ENCODE assay signal across 13 cellular contexts in the genomic region with DNA sequence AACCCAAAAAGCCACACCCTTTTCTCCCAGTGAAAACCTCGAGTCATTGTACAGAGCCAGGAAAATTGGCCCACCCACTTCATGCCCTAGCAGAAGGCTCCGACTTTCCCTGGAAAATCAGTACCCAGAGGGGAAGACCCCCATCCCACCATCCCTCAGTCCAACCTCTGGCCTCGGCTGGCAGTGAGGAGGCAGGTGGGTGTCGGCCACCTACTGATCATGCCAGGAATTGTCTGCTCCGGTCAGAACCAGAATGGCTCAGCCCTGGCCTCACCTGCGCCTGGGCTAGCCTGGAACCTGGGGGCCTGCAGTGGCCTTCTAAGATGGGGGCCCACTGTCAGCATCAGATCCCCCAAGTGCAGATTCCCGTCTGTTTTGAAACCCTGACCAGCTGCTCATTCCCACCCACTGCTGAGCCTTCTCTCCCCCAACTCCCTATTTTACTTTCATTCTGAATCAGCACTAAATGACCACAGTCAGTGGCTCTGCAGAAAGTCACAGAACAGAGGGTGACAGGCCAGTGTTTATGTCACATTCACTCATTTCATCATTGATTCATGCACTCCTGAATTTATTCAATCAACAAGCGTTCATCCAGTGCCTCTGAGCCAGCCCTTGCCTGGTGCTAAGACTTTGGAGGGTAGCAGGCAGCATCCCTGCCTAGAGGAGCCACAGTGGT. TPM values are rescaled to one million over a fixed set of nuclear protein-coding genes. Genes with fewer than 3 reads are reported as not detected.
DNase-seq lines count a peak whose midpoint lies in the region; ATAC-seq, FAIRE-seq and TF ChIP-seq lines count a peak whose summit lies in the region.
"Had no signal": no experiment of that assay in that cellular context is flagged by ENCODE, and none has a peak within 500 bp of the region (broad histone marks: within the 10 kb centered on the region; RNA-seq: fewer than 3 reads in every experiment).

No MANE protein-coding gene starts in this region.

- no peak for TF ChIP-seq POLR2A in A549 (IDR thresholded peaks at IDR 0.05; ENCODE audit: low read length)
- no peak for TF ChIP-seq POLR2A in suprapubic skin (IDR thresholded peaks at IDR 0.05)

- no peak overlapping the region for H3K4me3 Mint-ChIP-seq in GM23338
- no peak overlapping the region for H3K4me3 Mint-ChIP-seq in immature natural killer cell

- no peaks in the 10 kb centered on the region for H3K36me3 ChIP-seq in GM23338 (ENCODE audit: insufficient read depth)
- H3K36me3 ChIP-seq in suprapubic skin = no peaks in the 10 kb centered on the region

- H3K27me3 ChIP-seq in GM23338 (ENCODE audit: insufficient read depth) (no peaks in the 10 kb centered on the region), foreskin keratinocyte (peaks cover 14% of the 10 kb centered on the region), suprapubic skin (peaks cover 7% of the 10 kb centered on the region)

- H3K27ac Mint-ChIP-seq in GM23338 (no peak overlapping the region), immature natural killer cell (no peak overlapping the region)
- H3K27ac Mint-ChIP-seq: CD4-positive, CD25-positive, alpha-beta regulatory T cell had no signal

- no peak for TF ChIP-seq EP300 in A549 (IDR thresholded peaks at IDR 0.05)
- TF ChIP-seq EP300 in suprapubic skin (IDR thresholded peaks at IDR 0.05) = no peak

- no peaks in the 10 kb centered on the region for H4K20me1 ChIP-seq in GM23338 (replicated peaks; ENCODE audit: insufficient read depth)

- peaks cover 8% of the 10 kb centered on the region; the same call in 1 of the 3 replicates for H3K4me1 Mint-ChIP-seq in GM23338
- peaks cover 0 to 4% of the 10 kb centered on the region in 2 donors for H3K4me1 Mint-ChIP-seq in immature natural killer cell

- FAIRE-seq in A549 (lab: Jason Lieb, UNC) = no peak
- no peak for FAIRE-seq in urothelium cell line (lab: Jason Lieb, UNC)
- FAIRE-seq: A204.1, H1 had no signal

- ATAC-seq in A549 (peak; percentile 41 to 47; a peak in 2 of 6 replicates), GM23338 (peak; percentile 26), foreskin keratinocyte (no peak)

- TF ChIP-seq RAD21 in A549 (conservative IDR thresholded peaks at IDR 0.05 in 1 of 2, IDR thresholded peaks at IDR 0.05 in 1 of 2) = no peak

- no peaks in the 10 kb centered on the region for H3K9me3 ChIP-seq in A549
- no peaks in the 10 kb centered on the region for H3K9me3 ChIP-seq in suprapubic skin

- DNase-seq in A549 (ENCODE audit: low read depth in 1 of 2, low spot score in 1 of 2) (no peak), GM23338 (ENCODE audit: low spot score) (peak; percentile 13), astrocyte of the cerebellum (ENCODE audit: low read depth) (no peak), foreskin keratinocyte (no peak), urothelium cell line (ENCODE audit: low spot score) (no peak), immature natural killer cell (no peak), GM03348 (ENCODE audit: low spot score) (no peak), suprapubic skin (ENCODE audit: low spot score in 2 of 2) (no peak)

- H3K27ac ChIP-seq in A549 = no peak overlapping the region
- no peak overlapping the region for H3K27ac ChIP-seq in GM23338 (ENCODE audit: low read depth)
- H3K27ac ChIP-seq in foreskin keratinocyte = no peak overlapping the region
- H3K27ac ChIP-seq in suprapubic skin = no peak overlapping the region

- H3K27me3 Mint-ChIP-seq in GM23338 (ENCODE audit: insufficient read depth, low read depth, poor library complexity) = peaks cover 9% of the 10 kb centered on the region
- peaks cover 0 to 11% (median 5%) of the 10 kb centered on the region in 3 donors for H3K27me3 Mint-ChIP-seq in immature natural killer cell (ENCODE audit: low read depth in 3 of 3)

- no peak overlapping the region for H3K4me3 ChIP-seq in A549
- H3K4me3 ChIP-seq in GM23338 = no peak overlapping the region
- no peak overlapping the region for H3K4me3 ChIP-seq in astrocyte of the cerebellum (ENCODE audit: low read depth, low read length)
- no peak overlapping the region for H3K4me3 ChIP-seq in suprapubic skin

- no peaks in the 10 kb centered on the region for H3K9me2 ChIP-seq in GM23338 (ENCODE audit: insufficient read depth)

- no peaks in the 10 kb centered on the region for H3K36me3 Mint-ChIP-seq in GM23338 (ENCODE audit: low read depth)
- H3K36me3 Mint-ChIP-seq in immature natural killer cell = no peaks in the 10 kb centered on the region
- H3K36me3 Mint-ChIP-seq: CD4-positive, CD25-positive, alpha-beta regulatory T cell had no signal

- WGBS in A549 (ENCODE audit: missing lambda C conversion rate) = 24% methylated on average over 8 of the region's 8 CpGs
- WGBS in suprapubic skin = 74% methylated on average over 6 of the region's 8 CpGs

- POLR2A ChIA-PET in A549 (lab: Yijun Ruan, JAX) = interaction anchor here (1.1 kb wide), 1 partner anchor 212 kb away, joined by 3 read pairs; no protein-coding TSS in a partner anchor

- CTCF ChIA-PET in A549 (lab: Yijun Ruan, JAX) = interaction anchor here (0.5 to 13.2 kb wide), 33 partner anchors 8 to 979 kb away, joined by 3 to 731 read pairs (median 6); a partner anchor contains a TSS

- TF ChIP-seq CTCF in A549 (IDR thresholded peaks at IDR 0.05) (no peak), GM23338 (conservative IDR thresholded peaks at IDR 0.05; ENCODE audit: low read depth in 2 of 2) (0 out of 4 replicates have a peak, but pooled peaks of 1 of the 2 experiments have one; percentile 6), astrocyte of the cerebellum (IDR thresholded peaks at IDR 0.05; ENCODE audit: low read depth, low read length, missing control alignments) (peak; percentile 3), foreskin keratinocyte (conservative IDR thresholded peaks at IDR 0.05) (peak; percentile 3), suprapubic skin (IDR thresholded peaks at IDR 0.05) (no peak)

- no peaks in the 10 kb centered on the region for H3F3A ChIP-seq in GM23338 (replicated peaks; ENCODE audit: low read depth)

- in situ Hi-C loops in astrocyte of the cerebellum (cut with HindIII; ENCODE audit: low sequenced_read_pairs) = no loop called here

- H2AFZ ChIP-seq in GM23338 = no peak overlapping the region

- H3K79me2 ChIP-seq in GM23338 (replicated peaks; ENCODE audit: insufficient read depth) = no peaks in the 10 kb centered on the region

- H3K9me3 Mint-ChIP-seq in GM23338 (no peaks in the 10 kb centered on the region), immature natural killer cell (no peaks in the 10 kb centered on the region)

- H3K4me2 ChIP-seq in A549 (no peak overlapping the region), GM23338 (no peak overlapping the region)

- H3K4me1 ChIP-seq in A549 (no peaks in the 10 kb centered on the region), GM23338 (ENCODE audit: insufficient read depth) (no peaks in the 10 kb centered on the region), foreskin keratinocyte (peaks cover 4% of the 10 kb centered on the region), suprapubic skin (peaks cover 20% of the 10 kb centered on the region)

RNA-seq across cellular contexts. Expression of a gene that starts 3.0 kb away (rescaled TPM):
- polyA plus RNA-seq in A549 (2011; rRNA removed) (0.86 and 0.90 TPM in 2 replicates), A549 (2017; fragmentation: RNase III; extraction: RNeasy Plus Mini Kit Qiagen cat#74134 plus additional on column Dnase treatment) (1.7 to 4.6 TPM (median 3.1 TPM) in 3 replicates), GM23338 (2016; fragmentation: Nextera tagmentation; extraction: Ambion mirVana) (not detected in 2 replicates), foreskin keratinocyte (16.0 and 21.7 TPM in 2 replicates), immature natural killer cell (100 to 1,000 TPM in 1 of 3 donors, 10 to 100 TPM in 2; 38.1 to 109 (median 86.0) TPM)
- 0.09 and 0.39 TPM in 2 replicates for polyA plus RNA-seq in A549 (2012; cell fraction: cytosol; rRNA removed)
- not detected in 2 replicates for polyA plus RNA-seq in A549 (2012; cell fraction: nucleus; rRNA removed)
- not detected in 2 replicates for polyA minus RNA-seq in A549 (2011; rRNA and poly(A)+ RNA removed)
- not detected in 2 replicates for total RNA-seq in GM23338 (2014; rRNA removed; shearing (Covaris generic))
- total RNA-seq in foreskin keratinocyte (12.1 and 19.1 TPM in 2 replicates), suprapubic skin (10 to 100 TPM; 11.0 to 95.4 (median 51.1) TPM)
- total RNA-seq: CD4-positive, CD25-positive, alpha-beta regulatory T cell; H1 had no signal
- polyA plus RNA-seq: H1 had no signal

RNA-seq across cellular contexts. Expression of a gene that starts 6.0 kb away (rescaled TPM):
- not detected in 2 replicates for polyA plus RNA-seq in A549 (2011; rRNA removed)
- not detected in 2 replicates for polyA plus RNA-seq in A549 (2012; cell fraction: cytosol; rRNA removed)
- polyA plus RNA-seq in A549 (2012; cell fraction: nucleus; rRNA removed) = not detected in 2 replicates
- polyA plus RNA-seq in A549 (2017; fragmentation: RNase III; extraction: RNeasy Plus Mini Kit Qiagen cat#74134 plus additional on column Dnase treatment) = not detected in 3 replicates
- polyA minus RNA-seq in A549 (2011; rRNA and poly(A)+ RNA removed) = not detected in 2 replicates
- total RNA-seq in GM23338 (2014; rRNA removed; shearing (Covaris generic)) = not detected in 2 replicates
- polyA plus RNA-seq in GM23338 (2016; fragmentation: Nextera tagmentation; extraction: Ambion mirVana) = not detected in 2 replicates
- total RNA-seq in foreskin keratinocyte = 0.07 and 0.27 TPM in 2 replicates
- polyA plus RNA-seq in foreskin keratinocyte = 0.13 and 0.44 TPM in 2 replicates
- polyA plus RNA-seq in immature natural killer cell = not detected
- 10 to 100 TPM; 13.0 to 35.0 (median 21.2) TPM for total RNA-seq in suprapubic skin
- total RNA-seq: H1, NCI-H460, RPMI7951 had no signal
- polyA plus RNA-seq: H1 had no signal

RNA-seq across cellular contexts. Expression of a gene that starts 20.8 kb away (rescaled TPM):
- polyA plus RNA-seq in A549 (2011; rRNA removed) (not detected in 2 replicates), A549 (2017; fragmentation: RNase III; extraction: RNeasy Plus Mini Kit Qiagen cat#74134 plus additional on column Dnase treatment) (not detected in 3 replicates), GM23338 (2016; fragmentation: Nextera tagmentation; extraction: Ambion mirVana) (not detected in 2 replicates), foreskin keratinocyte (not detected in 2 replicates), immature natural killer cell (1 to 10 TPM in 2 of 3 donors, under 1 TPM in 1; 0.87 to 3.8 (median 2.6) TPM)
- polyA plus RNA-seq in A549 (2012; cell fraction: cytosol; rRNA removed) = not detected in 2 replicates
- polyA plus RNA-seq in A549 (2012; cell fraction: nucleus; rRNA removed) = not detected in 2 replicates
- polyA minus RNA-seq in A549 (2011; rRNA and poly(A)+ RNA removed) = not detected in 2 replicates
- not detected in 2 replicates for total RNA-seq in GM23338 (2014; rRNA removed; shearing (Covaris generic))
- total RNA-seq in foreskin keratinocyte (not detected in 2 replicates), suprapubic skin (not detected)
- total RNA-seq: CD4-positive, CD25-positive, alpha-beta regulatory T cell; H1; NCI-H460; RPMI7951 had no signal
- polyA plus RNA-seq: H1 had no signal

RNA-seq across cellular contexts. Expression of a gene that starts 36.2 kb away (rescaled TPM):
- polyA plus RNA-seq in A549 (2011; rRNA removed) = not detected in 2 replicates
- not detected in 2 replicates for polyA plus RNA-seq in A549 (2012; cell fraction: cytosol; rRNA removed)
- polyA plus RNA-seq in A549 (2012; cell fraction: nucleus; rRNA removed) = not detected in 2 replicates
- not detected in 3 replicates for polyA plus RNA-seq in A549 (2017; fragmentation: RNase III; extraction: RNeasy Plus Mini Kit Qiagen cat#74134 plus additional on column Dnase treatment)
- polyA minus RNA-seq in A549 (2011; rRNA and poly(A)+ RNA removed) = not detected in 2 replicates
- not detected in 2 replicates for total RNA-seq in GM23338 (2014; rRNA removed; shearing (Covaris generic))
- not detected in 2 replicates for polyA plus RNA-seq in GM23338 (2016; fragmentation: Nextera tagmentation; extraction: Ambion mirVana)
- 4.1 and 6.2 TPM in 2 replicates for total RNA-seq in foreskin keratinocyte
- 5.5 and 6.2 TPM in 2 replicates for polyA plus RNA-seq in foreskin keratinocyte
- polyA plus RNA-seq in immature natural killer cell = 10 to 100 TPM; 20.3 to 43.5 (median 40.3) TPM
- 10 to 100 TPM in 3 of 4 donors, 1 to 10 TPM in 1; 5.7 to 38.4 (median 19.5) TPM for total RNA-seq in suprapubic skin
- total RNA-seq: CD4-positive, CD25-positive, alpha-beta regulatory T cell; H1; NCI-H460 had no signal
- polyA plus RNA-seq: H1 had no signal

RNA-seq across cellular contexts. Expression of a gene that starts 41.9 kb away (rescaled TPM):
- polyA plus RNA-seq in A549 (2011; rRNA removed) (not detected in 2 replicates), A549 (2017; fragmentation: RNase III; extraction: RNeasy Plus Mini Kit Qiagen cat#74134 plus additional on column Dnase treatment) (not detected in 3 replicates), GM23338 (2016; fragmentation: Nextera tagmentation; extraction: Ambion mirVana) (not detected in 2 replicates), foreskin keratinocyte (0.06 TPM in 1 of 2 replicates, not detected in the other), immature natural killer cell (not detected)
- not detected in 2 replicates for polyA plus RNA-seq in A549 (2012; cell fraction: cytosol; rRNA removed)
- not detected in 2 replicates for polyA plus RNA-seq in A549 (2012; cell fraction: nucleus; rRNA removed)
- not detected in 2 replicates for polyA minus RNA-seq in A549 (2011; rRNA and poly(A)+ RNA removed)
- total RNA-seq in GM23338 (2014; rRNA removed; shearing (Covaris generic)) = not detected in 2 replicates
- total RNA-seq in foreskin keratinocyte (not detected in 2 replicates), suprapubic skin (10 to 100 TPM; 34.2 to 72.1 (median 55.3) TPM)
- total RNA-seq: CD4-positive, CD25-positive, alpha-beta regulatory T cell; H1; NCI-H460; RPMI7951 had no signal
- polyA plus RNA-seq: CD4-positive, CD25-positive, alpha-beta regulatory T cell; H1 had no signal

Comparison
In these comparisons a context has a peak if more than half of its experiments do, and no peak if none do; other contexts are left out.
1. CTCF ChIP-seq: peak in astrocyte of the cerebellum (single experiment) and foreskin keratinocyte (single experiment); none in A549 (single experiment) and suprapubic skin (0 of 2).